ENCODE assay signal across 10 cellular contexts in genomic region chr11:118448294-118448693, GRCh38.
DNase-seq lines count a peak whose midpoint lies in the region; ATAC-seq and FAIRE-seq lines count a peak whose summit lies in the region.
"Had no signal": no experiment of that assay in that cellular context is flagged by ENCODE, and none has a peak within 500 bp of the region (broad histone marks: within the 10 kb centered on the region; RNA-seq: fewer than 3 reads in every experiment).

No MANE protein-coding gene starts in this region.

- peak; percentile 59 for DNase-seq in EH (ENCODE audit: low read depth)
- no peak for DNase-seq in GM19239 (ENCODE audit: insufficient read length, low spot score)
- no peak for DNase-seq in KBM-7
- DNase-seq in nucleus accumbens (lab: John Stamatoyannopoulos, UW), result no peak
- no peak for DNase-seq in DMS79 (lab: John Stamatoyannopoulos, UW)
- no peak for DNase-seq in NCI-H2227 (lab: John Stamatoyannopoulos, UW; ENCODE audit: unreplicated experiment)
- DNase-seq: DND-41 had no signal

- peak overlapping the region; percentile 82 for H3K27ac Mint-ChIP-seq in activated naive CD8-positive, alpha-beta T cell
- H3K27ac Mint-ChIP-seq: type B pancreatic cell had no signal

- peak; percentile 94 for FAIRE-seq in GM19239 (lab: Jason Lieb, UNC)

- in situ Hi-C loops in KBM-7 (cut with MboI; ENCODE audit: low pct_unique_long_range_greater_than_20kb, low sequenced_read_pairs), result no loop called here

- peaks cover 74% of the 10 kb centered on the region for H3K4me1 Mint-ChIP-seq in activated naive CD8-positive, alpha-beta T cell (ENCODE audit: low read depth)

- no peaks in the 10 kb centered on the region for H3K27me3 Mint-ChIP-seq in activated naive CD8-positive, alpha-beta T cell
- H3K27me3 Mint-ChIP-seq: type B pancreatic cell had no signal

- peaks cover 5% of the 10 kb centered on the region for H3K36me3 Mint-ChIP-seq in activated naive CD8-positive, alpha-beta T cell

- H3K4me3 Mint-ChIP-seq in activated naive CD8-positive, alpha-beta T cell, result peak overlapping the region; percentile 5
- H3K4me3 Mint-ChIP-seq: type B pancreatic cell had no signal

- peak; percentile 88 for ATAC-seq in HG03064 (IDR thresholded peaks at IDR 0.05; ENCODE audit: low read depth, unreplicated experiment)

- H3K9me3 Mint-ChIP-seq in activated naive CD8-positive, alpha-beta T cell (ENCODE audit: low read depth), result no peaks in the 10 kb centered on the region
- H3K9me3 Mint-ChIP-seq: type B pancreatic cell had no signal
